1 cellular context compared by ENCODE assay signal in genomic region chr12:95380997-95381786, GRCh38.
TF ChIP-seq lines count a peak whose summit lies in the region.

No MANE protein-coding gene starts in this region.

TF ChIP-seq in IMR-90, 13 proteins besides CTCF, POLR2A, EP300 and RAD21:
- TF ChIP-seq, protein P1, sequence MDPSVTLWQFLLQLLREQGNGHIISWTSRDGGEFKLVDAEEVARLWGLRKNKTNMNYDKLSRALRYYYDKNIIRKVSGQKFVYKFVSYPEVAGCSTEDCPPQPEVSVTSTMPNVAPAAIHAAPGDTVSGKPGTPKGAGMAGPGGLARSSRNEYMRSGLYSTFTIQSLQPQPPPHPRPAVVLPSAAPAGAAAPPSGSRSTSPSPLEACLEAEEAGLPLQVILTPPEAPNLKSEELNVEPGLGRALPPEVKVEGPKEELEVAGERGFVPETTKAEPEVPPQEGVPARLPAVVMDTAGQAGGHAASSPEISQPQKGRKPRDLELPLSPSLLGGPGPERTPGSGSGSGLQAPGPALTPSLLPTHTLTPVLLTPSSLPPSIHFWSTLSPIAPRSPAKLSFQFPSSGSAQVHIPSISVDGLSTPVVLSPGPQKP (IDR thresholded peaks at IDR 0.05; ENCODE audit: borderline replicate concordance, low read depth, low read length): no peak
- no peak for TF ChIP-seq RFX5 (IDR thresholded peaks at IDR 0.05; ENCODE audit: low read depth, low read length)
- TF ChIP-seq SMC3 (IDR thresholded peaks at IDR 0.05; ENCODE audit: low read depth, low read length): no peak
- no peak for TF ChIP-seq USF2 (IDR thresholded peaks at IDR 0.05; ENCODE audit: low read depth, low read length)
- TF ChIP-seq MAZ (IDR thresholded peaks at IDR 0.05; ENCODE audit: borderline replicate concordance, low read depth, low read length): no peak
- no peak for TF ChIP-seq CHD1 (IDR thresholded peaks at IDR 0.05; ENCODE audit: low read depth, low read length)
- no peak for TF ChIP-seq MXI1 (IDR thresholded peaks at IDR 0.05; ENCODE audit: borderline replicate concordance, low read depth, low read length)
